In the genomic region with DNA sequence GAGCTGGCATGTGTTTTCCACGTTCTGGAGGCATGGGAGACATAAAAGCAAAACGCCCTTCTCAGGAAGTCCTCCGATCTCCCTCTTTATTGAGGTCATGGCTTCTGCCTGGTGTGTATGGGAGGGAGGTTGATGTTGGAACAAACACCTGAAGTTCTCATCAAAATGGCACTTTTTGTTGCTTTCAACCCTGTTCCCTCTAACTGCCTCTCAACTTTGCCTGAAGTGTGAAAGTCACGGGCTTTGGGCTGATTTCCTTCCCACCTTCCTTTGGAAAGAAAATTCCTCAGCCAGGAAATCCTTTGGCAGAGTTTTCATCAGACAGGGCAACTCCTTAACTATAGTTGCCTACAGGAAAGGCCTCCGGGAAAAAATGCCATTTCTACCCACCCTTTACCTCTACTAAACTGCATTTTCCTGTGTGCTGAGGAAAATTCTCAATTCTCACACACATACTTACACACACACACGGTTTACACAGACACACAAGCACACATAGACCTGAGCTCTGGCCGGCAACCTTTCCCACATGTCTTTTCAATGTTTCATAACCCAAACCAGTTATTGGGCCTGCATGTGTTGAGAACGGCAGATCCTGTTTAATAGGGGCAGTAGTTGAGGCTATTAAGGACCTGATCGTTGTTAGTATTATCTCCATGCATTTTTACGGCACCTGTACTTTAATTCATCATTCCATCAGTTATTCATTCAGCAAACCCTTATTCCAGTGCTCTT, we compare ENCODE assay signal across 13 cellular contexts. TPM values are rescaled to one million over a fixed set of nuclear protein-coding genes. Genes with fewer than 3 reads are reported as not detected.
DNase-seq lines count a peak whose midpoint lies in the region; ATAC-seq, FAIRE-seq and TF ChIP-seq lines count a peak whose summit lies in the region.
"Had no signal": no experiment of that assay in that cellular context is flagged by ENCODE, and none has a peak within 500 bp of the region (broad histone marks: within the 10 kb centered on the region; RNA-seq: fewer than 3 reads in every experiment).

No MANE protein-coding gene starts in this region.

- H2AFZ ChIP-seq in endothelial cell of umbilical vein (ENCODE audit: low read depth, low read length) = peak overlapping the region; percentile 45

- FAIRE-seq in endothelial cell of umbilical vein (lab: Jason Lieb, UNC) = peak; percentile 85

- H3K27ac Mint-ChIP-seq in MCF 10A (ENCODE audit: low read depth, unreplicated experiment) = no peak overlapping the region
- H3K27ac Mint-ChIP-seq in natural killer cell treated with Interleukin-12 subunit alpha and Interleukin-12 subunit beta and Interleukin-15 and Interleukin-18, amount 100 ng/mL, for 72 hours = peak overlapping the region; percentile 33 to 87

- no peak for TF ChIP-seq POLR2A in breast epithelium (IDR thresholded peaks at IDR 0.05)
- TF ChIP-seq POLR2A in endothelial cell of umbilical vein (IDR thresholded peaks at IDR 0.05; ENCODE audit: low read depth, low read length) = no peak
- no peak for TF ChIP-seq POLR2A in uterus (IDR thresholded peaks at IDR 0.05)

- ATAC-seq in natural killer cell treated with Interleukin-12 subunit alpha and Interleukin-12 subunit beta and Interleukin-15 and Interleukin-18, amount 100 ng/mL, for 72 hours = no peak
- ATAC-seq in GM18519 (IDR thresholded peaks at IDR 0.05; ENCODE audit: low FRiP score, unreplicated experiment) = no peak

- H3K27ac ChIP-seq in breast epithelium (peak overlapping the region; percentile 80 to 92), endothelial cell of umbilical vein (ENCODE audit: insufficient read depth, low read depth, low read length) (peak overlapping the region; percentile 85), uterus (peak overlapping the region; percentile 80 to 90)

- H3K4me3 Mint-ChIP-seq in MCF 10A (ENCODE audit: unreplicated experiment) = no peak overlapping the region
- no peak overlapping the region for H3K4me3 Mint-ChIP-seq in natural killer cell treated with Interleukin-12 subunit alpha and Interleukin-12 subunit beta and Interleukin-15 and Interleukin-18, amount 100 ng/mL, for 72 hours

- no peak for TF ChIP-seq CTCF in breast epithelium (IDR thresholded peaks at IDR 0.05)
- no peak for TF ChIP-seq CTCF in MCF 10A (IDR thresholded peaks at IDR 0.05; ENCODE audit: unreplicated experiment)
- no peak for TF ChIP-seq CTCF in endothelial cell of umbilical vein (IDR thresholded peaks at IDR 0.05; ENCODE audit: extremely low read depth in 1 of 2, insufficient read depth in 1 of 2, low read depth in 1 of 2, low read length in 2 of 2)
- TF ChIP-seq CTCF in uterus (IDR thresholded peaks at IDR 0.05) = no peak

- no peaks in the 10 kb centered on the region for H4K20me1 ChIP-seq in endothelial cell of umbilical vein (replicated peaks; ENCODE audit: control insufficient read depth, extremely low read depth, insufficient read depth, low read length)

- peaks cover 6% of the 10 kb centered on the region for H3K9me3 Mint-ChIP-seq in MCF 10A (ENCODE audit: unreplicated experiment)
- H3K9me3 Mint-ChIP-seq in natural killer cell treated with Interleukin-12 subunit alpha and Interleukin-12 subunit beta and Interleukin-15 and Interleukin-18, amount 100 ng/mL, for 72 hours = no peaks in the 10 kb centered on the region

- no peaks in the 10 kb centered on the region for H3K9me1 ChIP-seq in endothelial cell of umbilical vein (replicated peaks; ENCODE audit: control insufficient read depth, extremely low read depth, insufficient read depth, low read length)

- peak overlapping the region; percentile 75 for H3K4me2 ChIP-seq in endothelial cell of umbilical vein (ENCODE audit: insufficient read depth, low read length)

- peaks cover 5% of the 10 kb centered on the region for H3K79me2 ChIP-seq in endothelial cell of umbilical vein (ENCODE audit: control insufficient read depth, insufficient read depth, low read length)

- H3K4me3 ChIP-seq in breast epithelium (peak overlapping the region in 1 of 3 donors; percentile 26), endothelial cell of umbilical vein (replicated peaks in 1 of 3; ENCODE audit: insufficient read depth in 1 of 3, low read depth in 1 of 3, low read length in 3 of 3) (no peak overlapping the region), uterus (no peak overlapping the region)

- no peak for DNase-seq in breast epithelium (ENCODE audit: low spot score in 2 of 2)
- DNase-seq in MCF 10A (ENCODE audit: unreplicated experiment) = no peak
- DNase-seq in endothelial cell of umbilical vein (ENCODE audit: low read depth, low spot score) = peak; percentile 86
- no peak for DNase-seq in natural killer cell treated with Interleukin-12 subunit alpha and Interleukin-12 subunit beta and Interleukin-15 and Interleukin-18, amount 100 ng/mL, for 72 hours (ENCODE audit: low spot score)
- DNase-seq in uterus = peak in 1 of 2 donors; percentile 36
- DNase-seq in AG20443 (ENCODE audit: low spot score) = no peak
- DNase-seq in posterior cingulate gyrus = no peak
- DNase-seq: NCI-H2029 treated with DMSO at 0.1 percent for 48 hours; stimulated activated CD4-positive, alpha-beta T cell treated with anti-CD3 and anti-CD28 coated beads, Interleukin-2, amount 100 ng/mL, for 24 hours had no signal

- no TSS peak for BruUV-seq in MCF 10A (replicated peaks; lab: Mats Ljungman, UMichigan)
- BruUV-seq in endothelial cell of umbilical vein (replicated peaks; lab: Mats Ljungman, UMichigan) = no TSS peak

- H3K9me3 ChIP-seq in breast epithelium (no peaks in the 10 kb centered on the region), endothelial cell of umbilical vein (replicated peaks; ENCODE audit: control insufficient read depth, insufficient read depth, low read length) (no peaks in the 10 kb centered on the region), uterus (no peaks in the 10 kb centered on the region)

- dilution Hi-C loops in endothelial cell of umbilical vein (cut with MboI; ENCODE audit: extremely low pct_ligation_motif_present, low sequenced_read_pairs) = no loop called here

- POLR2A ChIA-PET in MCF 10A (lab: Yijun Ruan, JAX) (interaction anchor here (0.6 to 1.0 kb wide), 2 partner anchors 21 to 299 kb away, joined by 3 to 5 read pairs; no protein-coding TSS in a partner anchor), endothelial cell of umbilical vein (lab: Charles Lee) (interaction anchor here (0.5 to 1.0 kb wide), 2 partner anchors 16 to 25 kb away, joined by 4 read pairs; no protein-coding TSS in a partner anchor)

- H3K4me1 ChIP-seq in breast epithelium (peaks cover 21 to 27% of the 10 kb centered on the region in 2 donors), endothelial cell of umbilical vein (ENCODE audit: control insufficient read depth, extremely low read depth, insufficient read depth, low read length) (peaks cover 60% of the 10 kb centered on the region), uterus (peaks cover 0 to 25% of the 10 kb centered on the region in 2 donors)

- H3K27me3 Mint-ChIP-seq in MCF 10A (ENCODE audit: insufficient read depth, unreplicated experiment) = no peaks in the 10 kb centered on the region
- no peaks in the 10 kb centered on the region for H3K27me3 Mint-ChIP-seq in natural killer cell treated with Interleukin-12 subunit alpha and Interleukin-12 subunit beta and Interleukin-15 and Interleukin-18, amount 100 ng/mL, for 72 hours

- peak overlapping the region; percentile 60 for H3K9ac ChIP-seq in endothelial cell of umbilical vein (replicated peaks; ENCODE audit: extremely low read depth, insufficient read depth, low read length)

- peaks cover 53% of the 10 kb centered on the region for H3K36me3 Mint-ChIP-seq in MCF 10A (ENCODE audit: insufficient read depth, unreplicated experiment)
- H3K36me3 Mint-ChIP-seq in natural killer cell treated with Interleukin-12 subunit alpha and Interleukin-12 subunit beta and Interleukin-15 and Interleukin-18, amount 100 ng/mL, for 72 hours = peaks cover 5% of the 10 kb centered on the region

- peaks cover 13% of the 10 kb centered on the region for H3K4me1 Mint-ChIP-seq in MCF 10A (ENCODE audit: insufficient read depth, unreplicated experiment)
- peaks cover 41 to 43% of the 10 kb centered on the region in 2 donors for H3K4me1 Mint-ChIP-seq in natural killer cell treated with Interleukin-12 subunit alpha and Interleukin-12 subunit beta and Interleukin-15 and Interleukin-18, amount 100 ng/mL, for 72 hours (ENCODE audit: low read depth in 2 of 2)

- intact Hi-C loops in breast epithelium (cut with DNase I; ENCODE audit: low total_unique reads) = no loop called here
- intact Hi-C loops in MCF 10A (cut with micrococcal nuclease) = no loop called here
- intact Hi-C loops in endothelial cell of umbilical vein (cut with micrococcal nuclease) = no loop called here
- intact Hi-C loops in uterus (cut with DNase I; ENCODE audit: low total_unique reads) = no loop called here
- intact Hi-C loops in posterior cingulate gyrus (cut with DNase I) = no loop called here

- H3K36me3 ChIP-seq in breast epithelium (no peaks in the 10 kb centered on the region), endothelial cell of umbilical vein (ENCODE audit: control insufficient read depth in 2 of 2, extremely low read depth in 1 of 2, insufficient read depth in 2 of 2, low read length in 2 of 2) (peaks cover 3 to 14% of the 10 kb centered on the region in 2 experiments), uterus (no peaks in the 10 kb centered on the region)

- no peaks in the 10 kb centered on the region for H3K27me3 ChIP-seq in breast epithelium
- H3K27me3 ChIP-seq in endothelial cell of umbilical vein (ENCODE audit: control insufficient read depth in 2 of 2, insufficient read depth in 2 of 2, low read length in 2 of 2) = no peaks in the 10 kb centered on the region
- no peaks in the 10 kb centered on the region for H3K27me3 ChIP-seq in uterus

- CTCF ChIA-PET in MCF 10A (lab: Yijun Ruan, JAX) = interaction anchor here (0.6 to 1.5 kb wide), 4 partner anchors 17 to 116 kb away, joined by 3 to 12 read pairs (median 3); no protein-coding TSS in a partner anchor
- CTCF ChIA-PET in endothelial cell of umbilical vein (lab: Charles Lee) = interaction anchor here (0.7 to 2.0 kb wide), 11 partner anchors 15 to 101 kb away, joined by 3 to 11 read pairs (median 5); no protein-coding TSS in a partner anchor

RNA-seq across cellular contexts. Expression of a gene that starts 36.4 kb away (rescaled TPM):
- total RNA-seq in breast epithelium = not detected
- total RNA-seq in MCF 10A (2022) = not detected in 2 replicates
- not detected in 2 replicates for total RNA-seq in endothelial cell of umbilical vein
- polyA plus RNA-seq in endothelial cell of umbilical vein = not detected in 2 replicates
- not detected in 2 replicates for polyA plus RNA-seq in endothelial cell of umbilical vein (2011; cell fraction: cytosol; rRNA removed)
- not detected in 2 replicates for polyA plus RNA-seq in endothelial cell of umbilical vein (2011; cell fraction: nucleus; rRNA removed)
- polyA plus RNA-seq in endothelial cell of umbilical vein (2012) = not detected in 2 replicates
- polyA minus RNA-seq in endothelial cell of umbilical vein = not detected in 2 replicates
- not detected for polyA minus RNA-seq in endothelial cell of umbilical vein (2011; cell fraction: cytosol; rRNA and poly(A)+ RNA removed)
- not detected in 2 replicates for polyA minus RNA-seq in endothelial cell of umbilical vein (2011; cell fraction: nucleus; rRNA and poly(A)+ RNA removed)
- total RNA-seq in natural killer cell treated with Interleukin-12 subunit alpha and Interleukin-12 subunit beta and Interleukin-15 and Interleukin-18, amount 100 ng/mL, for 72 hours = not detected
- total RNA-seq in uterus = 1 to 10 TPM in 2 of 4 donors, under 1 TPM in 1, not detected in 1; 0.83 to 3.6 (median 1.6) TPM
- total RNA-seq: HT-29, RPMI7951, temporal lobe had no signal

RNA-seq across cellular contexts. Expression of a gene that starts 53.3 kb away (rescaled TPM):
- 10 to 100 TPM; 44.8 to 73.5 (median 61.0) TPM for total RNA-seq in breast epithelium
- total RNA-seq in MCF 10A (2022) = 13.1 and 18.0 TPM in 2 replicates
- 16.2 and 16.9 TPM in 2 replicates for total RNA-seq in endothelial cell of umbilical vein
- polyA plus RNA-seq in endothelial cell of umbilical vein = 16.5 and 26.0 TPM in 2 replicates
- polyA plus RNA-seq in endothelial cell of umbilical vein (2011; cell fraction: cytosol; rRNA removed) = 31.4 and 33.6 TPM in 2 replicates
- polyA plus RNA-seq in endothelial cell of umbilical vein (2011; cell fraction: nucleus; rRNA removed) = 11.1 and 12.2 TPM in 2 replicates
- polyA plus RNA-seq in endothelial cell of umbilical vein (2012) = 21.4 and 21.8 TPM in 2 replicates
- polyA minus RNA-seq in endothelial cell of umbilical vein = 12.5 and 14.9 TPM in 2 replicates
- polyA minus RNA-seq in endothelial cell of umbilical vein (2011; cell fraction: cytosol; rRNA and poly(A)+ RNA removed) = 4.8 TPM
- 8.4 and 9.4 TPM in 2 replicates for polyA minus RNA-seq in endothelial cell of umbilical vein (2011; cell fraction: nucleus; rRNA and poly(A)+ RNA removed)
- 1 to 10 TPM; 6.5 to 9.0 TPM for total RNA-seq in natural killer cell treated with Interleukin-12 subunit alpha and Interleukin-12 subunit beta and Interleukin-15 and Interleukin-18, amount 100 ng/mL, for 72 hours
- total RNA-seq in uterus = 10 to 100 TPM; 17.6 to 80.2 (median 44.7) TPM

RNA-seq across cellular contexts. Expression of a gene that starts 57.0 kb away (rescaled TPM):
- total RNA-seq in breast epithelium (100 to 1,000 TPM; 114 to 174 (median 143) TPM), MCF 10A (2022) (19.8 and 24.8 TPM in 2 replicates), endothelial cell of umbilical vein (43.6 and 46.0 TPM in 2 replicates), uterus (10 to 100 TPM; 27.4 to 79.2 (median 55.3) TPM)
- polyA plus RNA-seq in endothelial cell of umbilical vein = 70.3 and 94.1 TPM in 2 replicates
- polyA plus RNA-seq in endothelial cell of umbilical vein (2011; cell fraction: cytosol; rRNA removed) = 42.5 and 43.8 TPM in 2 replicates
- polyA plus RNA-seq in endothelial cell of umbilical vein (2011; cell fraction: nucleus; rRNA removed) = 24.0 and 26.9 TPM in 2 replicates
- polyA plus RNA-seq in endothelial cell of umbilical vein (2012) = 39.9 and 52.8 TPM in 2 replicates
- 89.3 and 94.0 TPM in 2 replicates for polyA minus RNA-seq in endothelial cell of umbilical vein
- 11.5 TPM for polyA minus RNA-seq in endothelial cell of umbilical vein (2011; cell fraction: cytosol; rRNA and poly(A)+ RNA removed)
- 22.3 and 22.4 TPM in 2 replicates for polyA minus RNA-seq in endothelial cell of umbilical vein (2011; cell fraction: nucleus; rRNA and poly(A)+ RNA removed)
- 10 to 100 TPM; 21.0 to 33.1 TPM for total RNA-seq in natural killer cell treated with Interleukin-12 subunit alpha and Interleukin-12 subunit beta and Interleukin-15 and Interleukin-18, amount 100 ng/mL, for 72 hours
